ENCODE assay signal across 1 cellular context in genomic region chr6:26473429-26473757, GRCh38.
TF ChIP-seq lines count a peak whose summit lies in the region.

No MANE protein-coding gene starts in this region.

TF ChIP-seq in IMR-90, 13 proteins besides CTCF, POLR2A, EP300 and RAD21 (continued from another document):
- no peak for TF ChIP-seq ELK1 (IDR thresholded peaks at IDR 0.05; ENCODE audit: borderline replicate concordance, low read depth, low read length)
- no peak for TF ChIP-seq NFE2L2 (IDR thresholded peaks at IDR 0.05; ENCODE audit: low read depth, low read length)
- no peak for TF ChIP-seq RCOR1 (IDR thresholded peaks at IDR 0.05; ENCODE audit: insufficient replicate concordance, low read length)
